In the genomic region with DNA sequence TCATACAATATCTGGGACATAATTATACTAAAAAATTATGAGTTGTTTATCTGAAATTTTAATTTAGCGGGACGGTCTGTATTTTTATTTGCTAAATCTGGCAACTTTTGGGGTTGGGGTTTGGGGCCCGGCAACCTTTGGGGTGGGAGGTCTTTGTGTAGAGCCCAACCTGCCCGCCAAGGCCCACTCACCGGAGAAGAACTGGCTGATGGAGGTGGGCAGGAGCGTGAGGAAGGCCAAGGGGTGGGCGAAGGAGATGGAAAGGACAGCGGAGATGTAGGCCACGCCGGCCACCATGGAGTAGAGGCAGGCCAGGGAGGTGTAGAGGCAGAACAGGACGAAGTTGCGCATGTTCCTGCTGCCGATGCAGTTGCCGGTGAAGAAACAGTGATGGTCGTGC, we compare ENCODE assay signal across 15 cellular contexts. TPM values are rescaled to one million over a fixed set of nuclear protein-coding genes. Genes with fewer than 3 reads are reported as not detected.
DNase-seq lines count a peak whose midpoint lies in the region; ATAC-seq and TF ChIP-seq lines count a peak whose summit lies in the region.
"Had no signal": no experiment of that assay in that cellular context is flagged by ENCODE, and none has a peak within 500 bp of the region (broad histone marks: within the 10 kb centered on the region; RNA-seq: fewer than 3 reads in every experiment).

No MANE protein-coding gene starts in this region.

- CTCF ChIA-PET in CD8-positive, alpha-beta memory T cell (lab: Charles Lee) = no interaction called here
- CTCF ChIA-PET in PC-9 (lab: Charles Lee) = no interaction called here

- BruUV-seq in PC-9 (replicated peaks; lab: Mats Ljungman, UMichigan) = no TSS peak

- no peaks in the 10 kb centered on the region for H3K36me3 Mint-ChIP-seq in CD8-positive, alpha-beta memory T cell
- H3K36me3 Mint-ChIP-seq in T-helper 17 cell (ENCODE audit: low read depth) = peaks cover 9% of the 10 kb centered on the region

- no peaks in the 10 kb centered on the region for H3K36me3 ChIP-seq in CD8-positive, alpha-beta memory T cell (ENCODE audit: insufficient read depth, low read length)
- H3K36me3 ChIP-seq in iPS-15b (ENCODE audit: control insufficient read depth, insufficient read depth, low read length) = peaks cover 3% of the 10 kb centered on the region
- H3K36me3 ChIP-seq in spleen = no peaks in the 10 kb centered on the region
- no peaks in the 10 kb centered on the region for H3K36me3 ChIP-seq in PC-9 (ENCODE audit: low read depth)
- H3K36me3 ChIP-seq: colonic mucosa had no signal

- no peak for TF ChIP-seq CTCF in spleen (IDR thresholded peaks at IDR 0.05 in 8 of 11, conservative IDR thresholded peaks at IDR 0.05 in 3 of 11)
- no peak for TF ChIP-seq CTCF in PC-9 (conservative IDR thresholded peaks at IDR 0.05)

- peaks cover 13 to 29% (median 25%) of the 10 kb centered on the region in 3 donors for H3K4me1 Mint-ChIP-seq in CD8-positive, alpha-beta memory T cell
- H3K4me1 Mint-ChIP-seq in T-helper 17 cell = peaks cover 26% of the 10 kb centered on the region

- H3K4me3 ChIP-seq in CD8-positive, alpha-beta memory T cell (ENCODE audit: low read length) = no peak overlapping the region
- peak overlapping the region; percentile 93 for H3K4me3 ChIP-seq in iPS-15b (ENCODE audit: low read depth, low read length)
- peak overlapping the region in 2 of 8 donors; percentile 30 to 65 for H3K4me3 ChIP-seq in spleen
- no peak overlapping the region for H3K4me3 ChIP-seq in PC-9
- H3K4me3 ChIP-seq: body of pancreas, colonic mucosa had no signal

- H3K27ac ChIP-seq in CD8-positive, alpha-beta memory T cell (ENCODE audit: low read depth, low read length) = no peak overlapping the region
- no peak overlapping the region for H3K27ac ChIP-seq in spleen
- H3K27ac ChIP-seq in PC-9 = no peak overlapping the region
- H3K27ac ChIP-seq: body of pancreas, colonic mucosa, testis had no signal

- H3F3A ChIP-seq in PC-9 (ENCODE audit: insufficient read depth, low read depth) = no peaks in the 10 kb centered on the region

- H3K4me2 ChIP-seq in PC-9 = no peak overlapping the region

- H3K27me3 Mint-ChIP-seq in CD8-positive, alpha-beta memory T cell = peaks cover 55 to 86% of the 10 kb centered on the region in 2 donors
- peaks cover 77% of the 10 kb centered on the region for H3K27me3 Mint-ChIP-seq in T-helper 17 cell

- WGBS in spleen, 5 donors = 81 to 87% (median 85%) methylated on average over 15 of the region's 15 CpGs

- no peak overlapping the region for H2AFZ ChIP-seq in PC-9

- no peaks in the 10 kb centered on the region for H3K9me2 ChIP-seq in PC-9 (ENCODE audit: insufficient read depth)

- no peaks in the 10 kb centered on the region for H3K9me3 ChIP-seq in CD8-positive, alpha-beta memory T cell (ENCODE audit: low read length)
- no peaks in the 10 kb centered on the region for H3K9me3 ChIP-seq in T-helper 17 cell (ENCODE audit: control insufficient read depth, low read length, poor library complexity, severe bottlenecking)
- no peaks in the 10 kb centered on the region for H3K9me3 ChIP-seq in iPS-15b (ENCODE audit: control insufficient read depth, insufficient read depth, low read length)
- H3K9me3 ChIP-seq in spleen = no peaks in the 10 kb centered on the region
- no peaks in the 10 kb centered on the region for H3K9me3 ChIP-seq in PC-9 (ENCODE audit: insufficient read depth, low read depth)
- H3K9me3 ChIP-seq: body of pancreas, colonic mucosa, testis had no signal

- intact Hi-C loops in spleen (cut with DNase I; ENCODE audit: low total_unique reads) = no loop called here
- intact Hi-C loops in PC-9 (cut with micrococcal nuclease; ENCODE audit: unreplicated experiment) = no loop called here

- TF ChIP-seq POLR2A in spleen (IDR thresholded peaks at IDR 0.05) = no peak

- peak overlapping the region in 5 of 7 donors; percentile 15 to 86 (median 48) for H3K4me3 Mint-ChIP-seq in CD8-positive, alpha-beta memory T cell
- H3K4me3 Mint-ChIP-seq in T-helper 17 cell = peak overlapping the region; percentile 81

- H3K27ac Mint-ChIP-seq in CD8-positive, alpha-beta memory T cell = peak overlapping the region in 2 of 8 donors; percentile 66 to 77
- H3K27ac Mint-ChIP-seq in T-helper 17 cell = no peak overlapping the region

- H3K9ac ChIP-seq in iPS-15b (ENCODE audit: low read depth, low read length) = no peak overlapping the region

- no peak for DNase-seq in CD8-positive, alpha-beta memory T cell
- DNase-seq in T-helper 17 cell (no peak), spleen (peak; percentile 51), PC-9 (no peak), medulla oblongata (ENCODE audit: extremely low spot score) (no peak), SHP77 (lab: John Stamatoyannopoulos, UW) (no peak)
- DNase-seq: GOT3, mammary epithelial cell had no signal

- peaks cover 45% of the 10 kb centered on the region for H3K27me3 ChIP-seq in CD8-positive, alpha-beta memory T cell (ENCODE audit: insufficient read depth, low read length, poor library complexity, severe bottlenecking)
- H3K27me3 ChIP-seq in iPS-15b (ENCODE audit: control insufficient read depth, insufficient read depth, low read length) (peaks cover 30% of the 10 kb centered on the region), spleen (replicated peaks in 1 of 7) (peaks cover 3 to 100% (median 87%) of the 10 kb centered on the region in 7 donors), PC-9 (ENCODE audit: insufficient read depth, low read depth) (peaks cover 95% of the 10 kb centered on the region)
- H3K27me3 ChIP-seq: testis had no signal

- ATAC-seq in T-helper 17 cell = no peak

- POLR2A ChIA-PET in CD8-positive, alpha-beta memory T cell (lab: Charles Lee) = no interaction called here
- POLR2A ChIA-PET in PC-9 (lab: Charles Lee; ENCODE audit: unreplicated experiment) = no interaction called here

- no peaks in the 10 kb centered on the region for H3K4me1 ChIP-seq in CD8-positive, alpha-beta memory T cell (ENCODE audit: insufficient read depth, low read length)
- peaks cover 23% of the 10 kb centered on the region for H3K4me1 ChIP-seq in iPS-15b (ENCODE audit: control insufficient read depth, insufficient read depth, low read length)
- H3K4me1 ChIP-seq in spleen = peaks cover 20 to 36% (median 29%) of the 10 kb centered on the region in 6 donors
- no peaks in the 10 kb centered on the region for H3K4me1 ChIP-seq in PC-9 (replicated peaks; ENCODE audit: insufficient read depth)

- H3K79me2 ChIP-seq in PC-9 (ENCODE audit: low read depth) = no peaks in the 10 kb centered on the region

- peaks cover 0 to 2% (median 0%) of the 10 kb centered on the region in 5 donors for H3K9me3 Mint-ChIP-seq in CD8-positive, alpha-beta memory T cell

- H4K20me1 ChIP-seq in PC-9 (ENCODE audit: insufficient read depth) = no peaks in the 10 kb centered on the region; the same call in 1 of the 2 replicates

RNA-seq across cellular contexts. Expression of gene ZDHHC22, which starts 2.6 kb away (rescaled TPM):
- not detected for total RNA-seq in CD8-positive, alpha-beta memory T cell
- polyA plus RNA-seq in CD8-positive, alpha-beta memory T cell = not detected
- total RNA-seq in T-helper 17 cell = not detected
- not detected for total RNA-seq in spleen
- polyA plus RNA-seq in spleen = under 1 TPM in 1 of 3 donors, not detected in 2; 0.02 TPM
- not detected in 2 replicates for total RNA-seq in PC-9 (2021)
- total RNA-seq: body of pancreas, fibroblast of villous mesenchyme, HT-29, mammary epithelial cell, NCI-H460 had no signal
- polyA plus RNA-seq: mammary epithelial cell had no signal

RNA-seq across cellular contexts. Expression of gene CIPC, which starts 41.0 kb away (rescaled TPM):
- 10 to 100 TPM; 10.5 to 12.7 TPM for total RNA-seq in CD8-positive, alpha-beta memory T cell
- 6.2 TPM for polyA plus RNA-seq in CD8-positive, alpha-beta memory T cell
- 10 to 100 TPM; 11.2 to 13.4 TPM for total RNA-seq in T-helper 17 cell
- total RNA-seq in spleen = 10 to 100 TPM; 14.9 to 33.8 (median 24.7) TPM
- polyA plus RNA-seq in spleen = 1 to 10 TPM; 4.2 to 9.6 (median 5.1) TPM
- total RNA-seq in PC-9 (2021) = 54.7 and 66.3 TPM in 2 replicates

RNA-seq across cellular contexts. Expression of gene TMEM63C, which starts 42.6 kb away (rescaled TPM):
- total RNA-seq in CD8-positive, alpha-beta memory T cell = under 1 TPM; 0.64 to 0.68 TPM
- 0.28 TPM for polyA plus RNA-seq in CD8-positive, alpha-beta memory T cell
- total RNA-seq in T-helper 17 cell = 1 to 10 TPM in 1 of 2 donors, under 1 TPM in 1; 0.65 to 1.1 TPM
- 10 to 100 TPM in 2 of 7 donors, 1 to 10 TPM in 5; 2.8 to 13.4 (median 8.7) TPM for total RNA-seq in spleen
- 1 to 10 TPM in 1 of 3 donors, under 1 TPM in 2; 0.20 to 2.4 (median 0.24) TPM for polyA plus RNA-seq in spleen
- 2.1 and 2.2 TPM in 2 replicates for total RNA-seq in PC-9 (2021)
- total RNA-seq: NCI-H460 had no signal
